Comparison of ENCODE assay signal across 9 cellular contexts in the genomic region with DNA sequence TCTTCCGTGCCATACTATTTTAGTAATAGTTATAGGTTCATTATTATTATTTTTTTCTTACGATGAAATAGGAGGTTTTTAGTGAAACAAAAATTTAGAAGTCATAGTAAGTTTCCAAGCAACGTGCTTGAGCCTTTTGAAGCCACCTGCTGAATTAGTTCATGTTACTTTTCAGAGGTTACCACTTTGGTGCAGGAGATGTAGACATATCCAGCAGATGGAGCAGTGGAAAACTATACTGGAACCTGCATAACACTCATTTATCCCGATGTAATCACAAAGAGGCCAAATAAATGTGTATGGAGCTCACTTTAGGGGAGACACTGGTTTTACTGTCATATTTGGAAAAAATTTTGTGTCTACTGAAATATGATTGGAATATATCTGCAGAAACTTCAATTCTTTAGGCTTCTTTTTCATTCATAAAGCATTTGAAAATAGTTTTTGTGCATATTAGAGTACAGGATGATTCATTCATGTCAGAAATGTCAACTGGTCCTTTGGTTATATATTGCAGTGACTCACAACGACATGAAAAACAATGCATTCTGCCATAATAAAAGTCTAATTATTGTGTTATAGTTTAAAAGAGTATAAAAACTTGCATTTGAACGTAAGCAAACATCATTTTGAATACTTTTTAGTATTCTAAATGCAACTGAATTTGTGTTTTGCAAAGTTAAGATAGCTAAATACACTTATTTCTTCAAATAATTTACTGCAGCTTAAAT.
DNase-seq lines count a peak whose midpoint lies in the region; ATAC-seq and TF ChIP-seq lines count a peak whose summit lies in the region.
"Had no signal": no experiment of that assay in that cellular context is flagged by ENCODE, and none has a peak within 500 bp of the region (broad histone marks: within the 10 kb centered on the region; RNA-seq: fewer than 3 reads in every experiment).

No MANE protein-coding gene starts in this region.

- CTCF ChIA-PET in IMR-90 (lab: Yijun Ruan, JAX) (interaction anchor here (0.7 kb wide), 1 partner anchor 218 kb away, joined by 3 read pairs; no protein-coding TSS in a partner anchor), WTC11 (lab: Charles Lee) (no interaction called here)

- H3K27ac Mint-ChIP-seq in WTC11, result no peak overlapping the region
- H3K27ac Mint-ChIP-seq in activated naive CD8-positive, alpha-beta T cell treated with anti-CD3 and anti-CD28 coated beads, Interleukin-2, amount 50 U/mL, for 24 hours, result no peak overlapping the region

- no peaks in the 10 kb centered on the region for H3K27me3 ChIP-seq in BE2C
- peaks cover 12% of the 10 kb centered on the region for H3K27me3 ChIP-seq in IMR-90 (ENCODE audit: control insufficient read depth, insufficient read depth, low read length)
- no peaks in the 10 kb centered on the region for H3K27me3 ChIP-seq in kidney epithelial cell (ENCODE audit: control insufficient read depth, insufficient read depth, low read length)
- H3K27me3 ChIP-seq in thyroid gland, result no peaks in the 10 kb centered on the region

- H3K18ac ChIP-seq in IMR-90 (ENCODE audit: low read depth, low read length), result no peak overlapping the region

- H3K56ac ChIP-seq in IMR-90 (ENCODE audit: extremely low read depth, insufficient read depth, low read length), result no peak overlapping the region

- H3K4me2 ChIP-seq in IMR-90 (ENCODE audit: low read depth, low read length), result no peak overlapping the region

- no peaks in the 10 kb centered on the region for H3K79me1 ChIP-seq in IMR-90 (ENCODE audit: low read depth in 1 of 2, low read length in 2 of 2)

- ATAC-seq in IMR-90 (ENCODE audit: low read depth) (no peak), WTC11 (no peak), GM18502 (IDR thresholded peaks at IDR 0.05; ENCODE audit: poor library complexity, unreplicated experiment) (no peak)
- ATAC-seq in activated naive CD8-positive, alpha-beta T cell treated with anti-CD3 and anti-CD28 coated beads, Interleukin-2, amount 50 U/mL, for 24 hours, result no peak

- H2AK5ac ChIP-seq in IMR-90 (ENCODE audit: low read depth, low read length), result no peak overlapping the region

- dilution Hi-C loops in IMR-90 (cut with HindIII; ENCODE audit: low sequenced_read_pairs, unreplicated experiment), result no loop called here

- no peak overlapping the region for H2BK120ac ChIP-seq in IMR-90 (ENCODE audit: low read depth, low read length)

- DNase-seq in BE2C, result no peak
- peak; percentile 37 for DNase-seq in IMR-90
- DNase-seq in WTC11 (ENCODE audit: low spot score), result no peak
- no peak for DNase-seq in kidney epithelial cell (ENCODE audit: low read depth)
- DNase-seq in thyroid gland, result no peak
- no peak for DNase-seq in activated CD4-positive, alpha-beta T cell treated with anti-CD3 and anti-CD28 coated beads for 1 hour
- DNase-seq in activated naive CD8-positive, alpha-beta T cell treated with anti-CD3 and anti-CD28 coated beads, Interleukin-2, amount 50 U/mL, for 24 hours, result no peak
- DNase-seq: activated T-cell treated with anti-CD3 and anti-CD28 coated beads for 4 hours had no signal

- H2AFZ ChIP-seq in IMR-90 (replicated peaks; ENCODE audit: low read length, poor library complexity), result no peak overlapping the region

- H3K27me3 Mint-ChIP-seq in WTC11 (ENCODE audit: low read depth), result peaks cover 31% of the 10 kb centered on the region
- peaks cover 46% of the 10 kb centered on the region for H3K27me3 Mint-ChIP-seq in activated naive CD8-positive, alpha-beta T cell treated with anti-CD3 and anti-CD28 coated beads, Interleukin-2, amount 50 U/mL, for 24 hours

- H3K4me1 Mint-ChIP-seq in WTC11, result peaks cover 18% of the 10 kb centered on the region
- peaks cover 8% of the 10 kb centered on the region for H3K4me1 Mint-ChIP-seq in activated naive CD8-positive, alpha-beta T cell treated with anti-CD3 and anti-CD28 coated beads, Interleukin-2, amount 50 U/mL, for 24 hours

- no peaks in the 10 kb centered on the region for H3K9me3 Mint-ChIP-seq in WTC11
- H3K9me3 Mint-ChIP-seq in activated naive CD8-positive, alpha-beta T cell treated with anti-CD3 and anti-CD28 coated beads, Interleukin-2, amount 50 U/mL, for 24 hours, result no peaks in the 10 kb centered on the region

- no peaks in the 10 kb centered on the region for H3K36me3 ChIP-seq in BE2C
- no peaks in the 10 kb centered on the region for H3K36me3 ChIP-seq in IMR-90 (ENCODE audit: control insufficient read depth, insufficient read depth, low read length)
- H3K36me3 ChIP-seq in kidney epithelial cell (ENCODE audit: control insufficient read depth, insufficient read depth, low read length), result no peaks in the 10 kb centered on the region
- no peaks in the 10 kb centered on the region for H3K36me3 ChIP-seq in thyroid gland

- peak overlapping the region; percentile 89 for H3K4me3 Mint-ChIP-seq in WTC11
- no peak overlapping the region for H3K4me3 Mint-ChIP-seq in activated naive CD8-positive, alpha-beta T cell treated with anti-CD3 and anti-CD28 coated beads, Interleukin-2, amount 50 U/mL, for 24 hours

- peak overlapping the region; percentile 84 for H3K4me3 ChIP-seq in BE2C (ENCODE audit: low read depth, low read length)
- H3K4me3 ChIP-seq in IMR-90 (ENCODE audit: insufficient read depth, low read depth, low read length), result no peak overlapping the region
- H3K4me3 ChIP-seq in kidney epithelial cell (ENCODE audit: low read depth, low read length), result peak overlapping the region; percentile 48
- no peak overlapping the region for H3K4me3 ChIP-seq in thyroid gland (replicated peaks in 1 of 3)

- POLR2A ChIA-PET in IMR-90 (lab: Charles Lee; ENCODE audit: unreplicated experiment), result no interaction called here
- POLR2A ChIA-PET in WTC11 (lab: Charles Lee), result interaction anchor here (0.5 kb wide), 1 partner anchor 377 kb away, joined by 3 read pairs; no protein-coding TSS in a partner anchor

- no peak for TF ChIP-seq POLR2A in IMR-90 (IDR thresholded peaks at IDR 0.05; ENCODE audit: low read depth, low read length)
- TF ChIP-seq POLR2A in thyroid gland (IDR thresholded peaks at IDR 0.05), result no peak

- H3K14ac ChIP-seq in IMR-90 (replicated peaks; ENCODE audit: low read depth, low read length), result no peak overlapping the region

- H3K9ac ChIP-seq in IMR-90 (ENCODE audit: low read depth, low read length), result no peak overlapping the region

- intact Hi-C loops in IMR-90 (cut with micrococcal nuclease), result no loop called here
- intact Hi-C loops in thyroid gland (cut with DNase I), result no loop called here

- H3K9me3 ChIP-seq in BE2C (no peaks in the 10 kb centered on the region), IMR-90 (ENCODE audit: control insufficient read depth, insufficient read depth, low read length) (no peaks in the 10 kb centered on the region), thyroid gland (no peaks in the 10 kb centered on the region)

- no peaks in the 10 kb centered on the region for H3K36me3 Mint-ChIP-seq in WTC11
- H3K36me3 Mint-ChIP-seq in activated naive CD8-positive, alpha-beta T cell treated with anti-CD3 and anti-CD28 coated beads, Interleukin-2, amount 50 U/mL, for 24 hours (ENCODE audit: low read depth), result peaks cover 1% of the 10 kb centered on the region

- H3K27ac ChIP-seq in IMR-90 (ENCODE audit: insufficient read depth, low read length) (no peak overlapping the region), thyroid gland (no peak overlapping the region)

- no peak overlapping the region for H4K5ac ChIP-seq in IMR-90 (ENCODE audit: low read depth, low read length)

- no peaks in the 10 kb centered on the region for H3K4me1 ChIP-seq in BE2C
- no peaks in the 10 kb centered on the region for H3K4me1 ChIP-seq in IMR-90 (ENCODE audit: control insufficient read depth, insufficient read depth, low read length)
- peaks cover 7 to 13% of the 10 kb centered on the region in 2 donors for H3K4me1 ChIP-seq in thyroid gland

- H3K9me1 ChIP-seq in IMR-90 (ENCODE audit: insufficient read depth, low read length), result no peaks in the 10 kb centered on the region

- no peaks in the 10 kb centered on the region for H4K20me1 ChIP-seq in IMR-90 (ENCODE audit: insufficient read depth, low read length)

- in situ Hi-C loops in IMR-90 (cut with MboI; ENCODE audit: low sequenced_read_pairs), result no loop called here

- no peak overlapping the region; the same call in 1 of the 2 replicates for H3K23ac ChIP-seq in IMR-90 (ENCODE audit: low read depth, low read length)

- no peak overlapping the region for H3K4ac ChIP-seq in IMR-90 (ENCODE audit: low read depth, low read length)

- no peak overlapping the region for H4K91ac ChIP-seq in IMR-90 (ENCODE audit: insufficient read depth, low read depth, low read length)

- no peak for TF ChIP-seq RAD21 in IMR-90 (IDR thresholded peaks at IDR 0.05; ENCODE audit: low read length)

- TF ChIP-seq CTCF in BE2C (IDR thresholded peaks at IDR 0.05; ENCODE audit: low read depth, low read length) (peak; percentile 71), IMR-90 (conservative IDR thresholded peaks at IDR 0.05; ENCODE audit: low read depth, low read length) (0 out of 2 replicates have a peak, but pooled peaks have one; percentile 15), WTC11 (IDR thresholded peaks at IDR 0.05) (no peak), kidney epithelial cell (IDR thresholded peaks at IDR 0.05; ENCODE audit: insufficient read depth, low read length, poor library complexity, severe bottlenecking) (peak; percentile 44), thyroid gland (IDR thresholded peaks at IDR 0.05) (no peak)

- H4K8ac ChIP-seq in IMR-90 (ENCODE audit: low read depth in 2 of 2, low read length in 2 of 2), result no peak overlapping the region

- no CpG with 5 or more reads among the region's 6 CpGs for WGBS in IMR-90 (ENCODE audit: extremely low coverage in 2 of 2, insufficient read length in 1 of 2), 2 experiments
- 23 to 26% methylated on average over 6 of the region's 6 CpGs for WGBS in thyroid gland, 2 donors

- no TSS peak for BruUV-seq in IMR-90 (replicated peaks; lab: Mats Ljungman, UMichigan)

- H2BK5ac ChIP-seq in IMR-90 (ENCODE audit: low read depth, low read length, poor library complexity, severe bottlenecking), result no peak overlapping the region

- H2BK15ac ChIP-seq in IMR-90 (ENCODE audit: low read depth, low read length), result no peak overlapping the region

- no peak overlapping the region for H2BK20ac ChIP-seq in IMR-90 (ENCODE audit: low read depth, low read length)

- no peak overlapping the region for H2AK9ac ChIP-seq in IMR-90 (replicated peaks; ENCODE audit: low read depth, low read length, poor library complexity)

TF ChIP-seq in IMR-90, 13 proteins besides CTCF, POLR2A, EP300 and RAD21 (continues in another document):
- TF ChIP-seq SMC3 (IDR thresholded peaks at IDR 0.05; ENCODE audit: low read depth, low read length) (no peak), MXI1 (IDR thresholded peaks at IDR 0.05; ENCODE audit: borderline replicate concordance, low read depth, low read length) (no peak), RFX5 (IDR thresholded peaks at IDR 0.05; ENCODE audit: low read depth, low read length) (no peak)

TF ChIP-seq in WTC11, 78 proteins besides CTCF, POLR2A, EP300 and RAD21:
- TF ChIP-seq ZNF317 (CRISPR knock-in tag; IDR thresholded peaks at IDR 0.05; ENCODE audit: borderline replicate concordance, low read depth), result no peak

Comparison
In these comparisons a context has a peak if more than half of its experiments do, and no peak if none do; other contexts are left out.
1. H3K4me3 ChIP-seq: peak in BE2C (single experiment) and kidney epithelial cell (single experiment); none in IMR-90 (single experiment) and thyroid gland (0 of 3).
2. CTCF ChIP-seq: peak in BE2C (single experiment), IMR-90 (single experiment) and kidney epithelial cell (single experiment); none in WTC11 (single experiment) and thyroid gland (0 of 6).